Comparison of ENCODE assay signal across 17 cellular contexts in genomic region chr12:57775563-57776246, GRCh38. TPM values are rescaled to one million over a fixed set of nuclear protein-coding genes. Genes with fewer than 3 reads are reported as not detected.
DNase-seq lines count a peak whose midpoint lies in the region; ATAC-seq and TF ChIP-seq lines count a peak whose summit lies in the region.
"Had no signal": no experiment of that assay in that cellular context is flagged by ENCODE, and none has a peak within 500 bp of the region (broad histone marks: within the 10 kb centered on the region; RNA-seq: fewer than 3 reads in every experiment).

No MANE protein-coding gene starts in this region.

- H2BK20ac ChIP-seq in H9 (ENCODE audit: low read depth, low read length, poor library complexity, severe bottlenecking): no peak overlapping the region

- H3K9ac ChIP-seq in DND-41 (ENCODE audit: low read depth, low read length) (no peak overlapping the region), H9 (ENCODE audit: extremely low read depth, insufficient read length, low read length) (no peak overlapping the region)

- H3K36me3 ChIP-seq in DND-41 (ENCODE audit: insufficient read depth, low read length): peaks cover 8% of the 10 kb centered on the region
- H3K36me3 ChIP-seq in ovary: no peaks in the 10 kb centered on the region

- H3K18ac ChIP-seq in H9 (ENCODE audit: insufficient read length, low read depth, low read length): no peak overlapping the region

- H2BK5ac ChIP-seq in H9 (ENCODE audit: insufficient read length, low read length): no peak overlapping the region

- H4K8ac ChIP-seq in H9 (replicated peaks; ENCODE audit: insufficient read length, low read depth, low read length): no peak overlapping the region

- WGBS in H9 (ENCODE audit: extremely low coverage, insufficient read length, low lambda C conversion rate): no CpG with 5 or more reads among the region's 4 CpGs
- WGBS in ovary, 3 donors: 83 to 85% (median 85%) methylated on average over 4 of the region's 4 CpGs

- H3K27me3 Mint-ChIP-seq in H9 (ENCODE audit: low read depth): peaks cover 7% of the 10 kb centered on the region; the same call in 1 of the 2 replicates
- H3K27me3 Mint-ChIP-seq: activated CD4-positive, alpha-beta memory T cell treated with anti-CD3 and anti-CD28 coated beads, Interleukin-2, amount 10 ng/mL, durations not matched to agents 7 days and 5 days had no signal

- no peaks in the 10 kb centered on the region for H3K79me1 ChIP-seq in H9 (ENCODE audit: insufficient read depth, low read depth, low read length, poor library complexity, severe bottlenecking)

- no peak overlapping the region for H3K56ac ChIP-seq in H9 (ENCODE audit: insufficient read length, low read depth, low read length)

- no peak for TF ChIP-seq POLR2A in ovary (IDR thresholded peaks at IDR 0.05)

- H3K9me3 Mint-ChIP-seq in H9: no peaks in the 10 kb centered on the region
- H3K9me3 Mint-ChIP-seq: activated CD4-positive, alpha-beta memory T cell treated with anti-CD3 and anti-CD28 coated beads, Interleukin-2, amount 10 ng/mL, durations not matched to agents 7 days and 5 days; activated T-helper 1 cell treated with anti-CD3 and anti-CD28 coated beads, Interleukin-12 subunit alpha, Interleukin-12 subunit beta, Interleukin-2, Interleukin-4 antibody, amounts not matched to agents 30 ng/mL and 10 ng/mL and 1 ng/mL, durations not matched to agents 14 hours and 24 hours and 36 hours; CD4-positive, CD25-positive, alpha-beta regulatory T cell had no signal

- H3K9me3 ChIP-seq in DND-41 (ENCODE audit: insufficient read depth, low read length, severe bottlenecking) (no peaks in the 10 kb centered on the region), H9 (ENCODE audit: control insufficient read depth, low read depth, low read length) (no peaks in the 10 kb centered on the region), ovary (no peaks in the 10 kb centered on the region)
- H3K9me3 ChIP-seq: sigmoid colon, tibial artery had no signal

- peaks cover 4 to 13% (median 5%) of the 10 kb centered on the region in 3 experiments; a peak in 6 of 7 replicates for H3K36me3 Mint-ChIP-seq in H9 (ENCODE audit: insufficient read depth in 1 of 3, low read depth in 3 of 3)

- no peak overlapping the region for H2AK5ac ChIP-seq in H9 (ENCODE audit: insufficient read length, low read length)

- H3K27ac ChIP-seq in DND-41 (ENCODE audit: low read length): no peak overlapping the region
- H3K27ac ChIP-seq in H9 (ENCODE audit: insufficient read length, low read depth, low read length): no peak overlapping the region
- no peak overlapping the region for H3K27ac ChIP-seq in ovary
- H3K27ac ChIP-seq: sigmoid colon, SK-N-MC, tibial artery had no signal

- H3K79me2 ChIP-seq in DND-41 (ENCODE audit: insufficient read depth, low read length) (peaks cover 14% of the 10 kb centered on the region), H9 (ENCODE audit: insufficient read depth, low read length) (no peaks in the 10 kb centered on the region)

- no peak overlapping the region for H3K23ac ChIP-seq in H9 (ENCODE audit: insufficient read length, low read depth, low read length)

- H3K23me2 ChIP-seq in H9 (ENCODE audit: insufficient read length, low read depth, low read length, poor library complexity, severe bottlenecking): peaks cover 8% of the 10 kb centered on the region

- H3K4me2 ChIP-seq in DND-41 (ENCODE audit: insufficient read depth, low read length) (no peak overlapping the region), H9 (ENCODE audit: insufficient read depth, insufficient read length, low read length) (no peak overlapping the region)

- no peak overlapping the region for H3T11ph ChIP-seq in H9 (ENCODE audit: low read length)

- peaks cover 7 to 12% of the 10 kb centered on the region in 2 experiments; a peak in 3 of 4 replicates for H3K4me1 Mint-ChIP-seq in H9

- no peak overlapping the region for H2BK12ac ChIP-seq in H9 (ENCODE audit: insufficient read length, low read depth, low read length)

- H2AFZ ChIP-seq in DND-41 (ENCODE audit: low read depth, low read length) (no peak overlapping the region), H9 (ENCODE audit: low read length) (no peak overlapping the region)

- no peak overlapping the region; a peak in 1 of 7 replicates for H3K27ac Mint-ChIP-seq in H9
- H3K27ac Mint-ChIP-seq: activated CD4-positive, alpha-beta memory T cell treated with anti-CD3 and anti-CD28 coated beads, Interleukin-2, amount 10 ng/mL, durations not matched to agents 7 days and 5 days; activated T-helper 1 cell treated with anti-CD3 and anti-CD28 coated beads, Interleukin-12 subunit alpha, Interleukin-12 subunit beta, Interleukin-2, Interleukin-4 antibody, amounts not matched to agents 30 ng/mL and 10 ng/mL and 1 ng/mL, durations not matched to agents 14 hours and 24 hours and 36 hours had no signal

- peak overlapping the region in 1 of 2 experiments; percentile 7; a peak in 2 of 5 replicates for H3K4me3 Mint-ChIP-seq in H9
- H3K4me3 Mint-ChIP-seq: activated CD4-positive, alpha-beta memory T cell treated with anti-CD3 and anti-CD28 coated beads, Interleukin-2, amount 10 ng/mL, durations not matched to agents 7 days and 5 days; activated T-helper 1 cell treated with anti-CD3 and anti-CD28 coated beads, Interleukin-12 subunit alpha, Interleukin-12 subunit beta, Interleukin-2, Interleukin-4 antibody, amounts not matched to agents 30 ng/mL and 10 ng/mL and 1 ng/mL, durations not matched to agents 14 hours and 24 hours and 36 hours had no signal

- peak; percentile 6 for TF ChIP-seq CTCF in DND-41 (IDR thresholded peaks at IDR 0.05; ENCODE audit: borderline replicate concordance, extremely low read depth, low read length, poor library complexity, severe bottlenecking)
- peak; percentile 46; the same call in 2 of the 3 replicates for TF ChIP-seq CTCF in H9 (conservative IDR thresholded peaks at IDR 0.05)
- TF ChIP-seq CTCF in ovary (IDR thresholded peaks at IDR 0.05): no peak

- no peak for TF ChIP-seq EP300 in ovary (IDR thresholded peaks at IDR 0.05)

- no peak overlapping the region for H3K4ac ChIP-seq in H9 (ENCODE audit: low read depth, low read length)

- H2BK120ac ChIP-seq in H9 (ENCODE audit: low read depth, low read length, poor library complexity, severe bottlenecking): no peak overlapping the region

- H4K20me1 ChIP-seq in DND-41 (ENCODE audit: insufficient read depth, low read length) (no peaks in the 10 kb centered on the region), H9 (ENCODE audit: control insufficient read depth, insufficient read depth, insufficient read length) (no peaks in the 10 kb centered on the region)

- no peak for ATAC-seq in DND-41 (ENCODE audit: insufficient read depth, low read depth)
- ATAC-seq in HG03432 (IDR thresholded peaks at IDR 0.05; ENCODE audit: unreplicated experiment): no peak

- H3K4me3 ChIP-seq in DND-41 (ENCODE audit: low read depth in 1 of 2, low read length in 2 of 2): no peak overlapping the region
- H3K4me3 ChIP-seq in ovary: no peak overlapping the region
- H3K4me3 ChIP-seq: sigmoid colon, SK-N-MC, tibial artery had no signal

- H2BK15ac ChIP-seq in H9 (ENCODE audit: low read depth, low read length): no peak overlapping the region

- H3K27me3 ChIP-seq in DND-41 (ENCODE audit: insufficient read depth, low read length, poor library complexity) (no peaks in the 10 kb centered on the region), H9 (ENCODE audit: insufficient read depth, low read length) (no peaks in the 10 kb centered on the region), ovary (no peaks in the 10 kb centered on the region)
- H3K27me3 ChIP-seq: sigmoid colon, tibial artery had no signal

- peaks cover 27% of the 10 kb centered on the region for H3K4me1 ChIP-seq in DND-41 (ENCODE audit: insufficient read depth, low read length)
- H3K4me1 ChIP-seq in H9 (ENCODE audit: insufficient read depth, low read length): no peaks in the 10 kb centered on the region
- peaks cover 2% of the 10 kb centered on the region for H3K4me1 ChIP-seq in ovary (ENCODE audit: insufficient read depth)

- DNase-seq in DND-41: no peak
- no peak for DNase-seq in H9
- DNase-seq in SKM-1 treated with dmso at 0.1 percent for 144 hours (lab: John Stamatoyannopoulos, UW; ENCODE audit: unreplicated experiment): peak; percentile 36
- peak; percentile 9 for DNase-seq in medulla oblongata (ENCODE audit: extremely low spot score)
- DNase-seq in ovary: no peak
- DNase-seq in LoVo (ENCODE audit: low spot score): no peak
- DNase-seq: activated CD4-positive, alpha-beta memory T cell treated with anti-CD3 and anti-CD28 coated beads, Interleukin-2, amount 10 ng/mL, durations not matched to agents 7 days and 5 days; central memory CD4-positive, alpha-beta T cell; NCI-H1417; NCI-H345; sigmoid colon; stimulated activated CD4-positive, alpha-beta T cell treated with anti-CD3 and anti-CD28 coated beads, Interleukin-2, amount 100 ng/mL, for 24 hours; tibial artery had no signal

- intact Hi-C loops in ovary (cut with DNase I): no loop called here

- H3K14ac ChIP-seq in H9 (ENCODE audit: insufficient read depth, low read length): no peak overlapping the region

- no peak overlapping the region for H4K91ac ChIP-seq in H9 (ENCODE audit: insufficient read length, low read depth, low read length)

- H4K5ac ChIP-seq in H9 (ENCODE audit: insufficient read length, low read depth, low read length): no peak overlapping the region

RNA-seq across cellular contexts. Expression of gene EEF1AKMT3, which starts 3.3 kb away (rescaled TPM):
- total RNA-seq in H9 (2021) (2.1 and 2.9 TPM in 2 replicates), ovary (10 to 100 TPM; 11.0 to 18.0 (median 15.2) TPM)
- 10 to 100 TPM; 10.4 to 15.0 TPM for polyA plus RNA-seq in ovary

RNA-seq across cellular contexts. Expression of gene METTL1, which starts 3.8 kb away (rescaled TPM):
- total RNA-seq in H9 (2021) (58.4 and 66.7 TPM in 2 replicates), ovary (10 to 100 TPM in 6 of 7 donors, 1 to 10 TPM in 1; 5.7 to 48.6 (median 26.4) TPM)
- 10 to 100 TPM; 10.6 to 29.3 TPM for polyA plus RNA-seq in ovary

RNA-seq across cellular contexts. Expression of gene TSFM, which starts 6.9 kb away (rescaled TPM):
- total RNA-seq in H9 (2021) (50.2 and 53.3 TPM in 2 replicates), ovary (10 to 100 TPM; 13.2 to 23.0 (median 20.1) TPM)
- polyA plus RNA-seq in ovary: 10 to 100 TPM; 17.5 to 28.1 TPM

RNA-seq across cellular contexts. Expression of gene CYP27B1, which starts 8.8 kb away (rescaled TPM):
- 6.1 and 6.5 TPM in 2 replicates for total RNA-seq in H9 (2021)
- 1 to 10 TPM in 4 of 7 donors, under 1 TPM in 3; 0.12 to 2.5 (median 1.0) TPM for total RNA-seq in ovary
- polyA plus RNA-seq in ovary: under 1 TPM; 0.18 to 0.30 TPM
- total RNA-seq: CD4-positive, CD25-positive, alpha-beta regulatory T cell had no signal

RNA-seq across cellular contexts. Expression of gene MARCHF9, which starts 20.8 kb away (rescaled TPM):
- total RNA-seq in H9 (2021) (20.5 and 20.9 TPM in 2 replicates), ovary (10 to 100 TPM in 1 of 7 donors, 1 to 10 TPM in 6; 5.0 to 15.2 (median 7.7) TPM)
- polyA plus RNA-seq in ovary: 1 to 10 TPM; 5.0 to 7.9 TPM

Comparison
In these comparisons a context has a peak if more than half of its experiments do, and no peak if none do; other contexts are left out.
1. DNase-seq: peak in SKM-1 treated with dmso at 0.1 percent for 144 hours (single experiment) and medulla oblongata (single experiment); none in DND-41 (single experiment), H9 (single experiment), ovary (0 of 5) and LoVo (single experiment).
2. CTCF ChIP-seq: peak in DND-41 (single experiment) and H9 (single experiment); none in ovary (0 of 3).